Comparison of ENCODE assay signal across 16 cellular contexts in genomic region chr11:6546735-6547134, GRCh38. TPM values are rescaled to one million over a fixed set of nuclear protein-coding genes. Genes with fewer than 3 reads are reported as not detected.
DNase-seq lines count a peak whose midpoint lies in the region; ATAC-seq and TF ChIP-seq lines count a peak whose summit lies in the region.
"Had no signal": no experiment of that assay in that cellular context is flagged by ENCODE, and none has a peak within 500 bp of the region (broad histone marks: within the 10 kb centered on the region; RNA-seq: fewer than 3 reads in every experiment).

No MANE protein-coding gene starts in this region.

- H3K9me3 ChIP-seq in left ventricle myocardium inferior (replicated peaks): no peaks in the 10 kb centered on the region
- H3K9me3 ChIP-seq in heart left ventricle: no peaks in the 10 kb centered on the region
- H3K9me3 ChIP-seq in esophagus muscularis mucosa: no peaks in the 10 kb centered on the region
- H3K9me3 ChIP-seq in skeletal muscle tissue (ENCODE audit: control insufficient read depth in 3 of 3, low read length in 3 of 3): no peaks in the 10 kb centered on the region
- H3K9me3 ChIP-seq: BLaER1 treated with 17β-estradiol and CSF1 and Interleukin-3, amounts not matched to agents 10 nM and 100 nM had no signal

- H3K36me3 ChIP-seq in left ventricle myocardium inferior (peaks cover 9% of the 10 kb centered on the region), heart left ventricle (peaks cover 0 to 27% (median 8%) of the 10 kb centered on the region in 9 donors), esophagus muscularis mucosa (peaks cover 0 to 46% (median 33%) of the 10 kb centered on the region in 4 donors), skeletal muscle tissue (ENCODE audit: control insufficient read depth in 3 of 3, insufficient read depth in 3 of 3, low read length in 3 of 3) (peaks cover 8 to 13% (median 11%) of the 10 kb centered on the region in 3 donors)

- no peaks in the 10 kb centered on the region for H3K27me3 ChIP-seq in left ventricle myocardium inferior (ENCODE audit: low read depth)
- H3K27me3 ChIP-seq in heart left ventricle: no peaks in the 10 kb centered on the region
- H3K27me3 ChIP-seq in esophagus muscularis mucosa: no peaks in the 10 kb centered on the region
- H3K27me3 ChIP-seq in skeletal muscle tissue (ENCODE audit: control insufficient read depth in 3 of 3, insufficient read depth in 3 of 3, low read length in 3 of 3): no peaks in the 10 kb centered on the region
- H3K27me3 ChIP-seq: BLaER1 treated with 17β-estradiol and CSF1 and Interleukin-3, amounts not matched to agents 10 nM and 100 nM had no signal

- H3K4me3 ChIP-seq in left ventricle myocardium inferior (no peak overlapping the region), heart left ventricle (no peak overlapping the region), esophagus muscularis mucosa (no peak overlapping the region), skeletal muscle tissue (ENCODE audit: low read length in 3 of 3) (peak overlapping the region in 2 of 3 donors; percentile 23 to 29)
- H3K4me3 ChIP-seq: BLaER1 treated with 17β-estradiol and CSF1 and Interleukin-3, amounts not matched to agents 10 nM and 100 nM; GM12878 had no signal

- no peak for TF ChIP-seq EP300 in esophagus muscularis mucosa (IDR thresholded peaks at IDR 0.05)

- H3K27ac ChIP-seq in left ventricle myocardium inferior (replicated peaks) (peak overlapping the region; percentile 56), heart left ventricle (no peak overlapping the region), esophagus muscularis mucosa (replicated peaks in 1 of 4) (no peak overlapping the region), skeletal muscle tissue (ENCODE audit: low read depth, low read length) (no peak overlapping the region)
- H3K27ac ChIP-seq: BLaER1 treated with 17β-estradiol and CSF1 and Interleukin-3, amounts not matched to agents 10 nM and 100 nM had no signal

- H3K4me1 ChIP-seq in left ventricle myocardium inferior (peaks cover 19% of the 10 kb centered on the region), heart left ventricle (peaks cover 0 to 17% (median 0%) of the 10 kb centered on the region in 12 donors), esophagus muscularis mucosa (no peaks in the 10 kb centered on the region), skeletal muscle tissue (ENCODE audit: control insufficient read depth in 3 of 3, insufficient read depth in 3 of 3, low read length in 3 of 3) (peaks cover 13 to 27% (median 20%) of the 10 kb centered on the region in 3 donors)
- H3K4me1 ChIP-seq: BLaER1 treated with 17β-estradiol and CSF1 and Interleukin-3, amounts not matched to agents 10 nM and 100 nM had no signal

- peak overlapping the region in 1 of 3 donors; percentile 70 for H3K9ac ChIP-seq in skeletal muscle tissue (ENCODE audit: low read depth in 1 of 3, low read length in 3 of 3)
- H3K9ac ChIP-seq: BLaER1 treated with 17β-estradiol and CSF1 and Interleukin-3, amounts not matched to agents 10 nM and 100 nM had no signal

- no peak for TF ChIP-seq POLR2A in heart left ventricle (IDR thresholded peaks at IDR 0.05)
- no peak for TF ChIP-seq POLR2A in esophagus muscularis mucosa (IDR thresholded peaks at IDR 0.05; ENCODE audit: low read depth)

- TF ChIP-seq CTCF in left ventricle myocardium inferior (IDR thresholded peaks at IDR 0.05; ENCODE audit: borderline replicate concordance): no peak
- no peak for TF ChIP-seq CTCF in heart left ventricle (IDR thresholded peaks at IDR 0.05)
- TF ChIP-seq CTCF in esophagus muscularis mucosa (IDR thresholded peaks at IDR 0.05): no peak

- intact Hi-C loops in left ventricle myocardium inferior (cut with micrococcal nuclease) (no loop called here), heart left ventricle (cut with DNase I) (no loop called here), esophagus muscularis mucosa (cut with DNase I) (no loop called here)

- no peak for ATAC-seq in heart left ventricle
- no peak for ATAC-seq in HG03354 (IDR thresholded peaks at IDR 0.05; ENCODE audit: poor library complexity, severe bottlenecking, unreplicated experiment)
- no peak for ATAC-seq in HG03521 (IDR thresholded peaks at IDR 0.05; ENCODE audit: unreplicated experiment)
- no peak for ATAC-seq in HG03571 (IDR thresholded peaks at IDR 0.05; ENCODE audit: unreplicated experiment)
- ATAC-seq: CD8-positive, alpha-beta T cell; GM12878; HCT116 had no signal

- 92 to 98% (median 95%) methylated on average over 4 to 8 of the region's 8 CpGs for WGBS in heart left ventricle, 4 donors
- 91% methylated on average over 5 of the region's 8 CpGs for WGBS in esophagus muscularis mucosa

- DNase-seq in left ventricle myocardium inferior (no peak), heart left ventricle (no peak), esophagus muscularis mucosa (ENCODE audit: extremely low spot score) (peak; percentile 66)
- DNase-seq: Calu3, DMS79 treated with DMSO at 0.1 percent for 48 hours, GOT3, H7, HFFc6 had no signal

RNA-seq across cellular contexts. Expression of gene DNHD1, which starts 49.7 kb away (rescaled TPM):
- total RNA-seq in left ventricle myocardium inferior (4.4 TPM), heart left ventricle (1 to 10 TPM; 3.9 to 9.4 (median 5.4) TPM), esophagus muscularis mucosa (10 to 100 TPM in 1 of 4 donors, 1 to 10 TPM in 3; 6.1 to 14.5 (median 7.0) TPM), skeletal muscle tissue (4.7 TPM)
- polyA plus RNA-seq in heart left ventricle: 1 to 10 TPM; 2.2 to 6.0 TPM

RNA-seq across cellular contexts. Expression of gene RRP8, which starts 56.7 kb away (rescaled TPM):
- total RNA-seq in left ventricle myocardium inferior: 19.2 TPM
- 10 to 100 TPM; 11.2 to 23.5 (median 18.0) TPM for total RNA-seq in heart left ventricle
- polyA plus RNA-seq in heart left ventricle: 10 to 100 TPM; 16.6 to 17.4 TPM
- 10 to 100 TPM; 12.4 to 34.0 (median 27.0) TPM for total RNA-seq in esophagus muscularis mucosa
- total RNA-seq in skeletal muscle tissue: 9.4 TPM

RNA-seq across cellular contexts. Expression of gene ILK, which starts 56.8 kb away (rescaled TPM):
- total RNA-seq in left ventricle myocardium inferior (192 TPM), heart left ventricle (100 to 1,000 TPM; 177 to 259 (median 222) TPM), esophagus muscularis mucosa (100 to 1,000 TPM; 481 to 652 (median 606) TPM), skeletal muscle tissue (106 TPM)
- 100 to 1,000 TPM; 220 to 288 TPM for polyA plus RNA-seq in heart left ventricle

Comparison
In these comparisons a context has a peak if more than half of its experiments do, and no peak if none do; other contexts are left out.
1. H3K4me3 ChIP-seq: peak in skeletal muscle tissue (2 of 3); none in left ventricle myocardium inferior (single experiment), heart left ventricle (0 of 12) and esophagus muscularis mucosa (0 of 4).